In genomic region chr11:126407101-126407521, GRCh38 we compare ENCODE assay signal across 16 cellular contexts.
"Had no signal": no experiment of that assay in that cellular context is flagged by ENCODE, and none has a peak within 500 bp of the region (broad histone marks: within the 10 kb centered on the region; RNA-seq: fewer than 3 reads in every experiment).

No MANE protein-coding gene starts in this region.

- H3K4me3 ChIP-seq: lung, skin epidermis had no signal

- H3K4me3 Mint-ChIP-seq: activated B cell treated with CpG ODN at 0.5 μM for 24 hours; activated naive CD8-positive, alpha-beta T cell treated with anti-CD3 and anti-CD28 coated beads, Interleukin-2, amount 10 ng/mL, durations not matched to agents 7 days and 5 days; dendritic cell treated with granulocyte-macrophage colony-stimulating factor and Interleukin-4, amounts not matched to agents 40 ng/mL and 50 ng/mL, for 4 days; mesothelial cell of epicardium; naive thymus-derived CD4-positive, alpha-beta T cell; stimulated activated naive B cell treated with anti-CD40 and anti-IgM and Interleukin-4, amounts not matched to agents 10 μg/mL and 1 μg/mL and 100 μg/mL, for 72 hours had no signal

- ATAC-seq: naive thymus-derived CD4-positive, alpha-beta T cell; stimulated activated naive B cell treated with anti-CD40 and anti-IgM and Interleukin-4, amounts not matched to agents 10 μg/mL and 1 μg/mL and 100 μg/mL, for 72 hours had no signal

- H3K27me3 ChIP-seq: brain microvascular endothelial cell, transverse colon had no signal

- H3K9me3 Mint-ChIP-seq: activated B cell treated with CpG ODN at 0.5 μM for 24 hours; activated naive CD8-positive, alpha-beta T cell treated with anti-CD3 and anti-CD28 coated beads, Interleukin-2, amount 10 ng/mL, durations not matched to agents 7 days and 5 days; dendritic cell treated with granulocyte-macrophage colony-stimulating factor and Interleukin-4, amounts not matched to agents 40 ng/mL and 50 ng/mL, for 4 days; mesothelial cell of epicardium; stimulated activated naive B cell treated with anti-CD40 and anti-IgM and Interleukin-4, amounts not matched to agents 10 μg/mL and 1 μg/mL and 100 μg/mL, for 72 hours had no signal

- H3K36me3 Mint-ChIP-seq: activated naive CD8-positive, alpha-beta T cell treated with anti-CD3 and anti-CD28 coated beads, Interleukin-2, amount 10 ng/mL, durations not matched to agents 7 days and 5 days had no signal

- DNase-seq: activated B cell treated with CpG ODN at 0.5 μM for 24 hours; activated CD4-positive, alpha-beta T cell treated with anti-CD3 and anti-CD28 coated beads for 48 hours; activated naive CD4-positive, alpha-beta T cell; activated naive CD8-positive, alpha-beta T cell treated with anti-CD3 and anti-CD28 coated beads, Interleukin-2, amount 10 ng/mL, durations not matched to agents 7 days and 5 days; activated T-cell treated with anti-CD3 and anti-CD28 coated beads for 4 hours; brain microvascular endothelial cell; naive thymus-derived CD4-positive, alpha-beta T cell; retina; stimulated activated CD4-positive, alpha-beta T cell treated with anti-CD3 and anti-CD28 coated beads, Interleukin-15, amount 100 ng/mL, for 24 hours; stimulated activated CD4-positive, alpha-beta T cell treated with anti-CD3 and anti-CD28 coated beads, Interleukin-4, amount 100 ng/mL, for 1 hour; stimulated activated naive B cell treated with anti-CD40 and anti-IgM and Interleukin-4, amounts not matched to agents 10 μg/mL and 1 μg/mL and 100 μg/mL, for 72 hours; transverse colon had no signal

- H3K27ac Mint-ChIP-seq: activated B cell treated with CpG ODN at 0.5 μM for 24 hours; activated naive CD8-positive, alpha-beta T cell treated with anti-CD3 and anti-CD28 coated beads, Interleukin-2, amount 10 ng/mL, durations not matched to agents 7 days and 5 days; dendritic cell treated with granulocyte-macrophage colony-stimulating factor and Interleukin-4, amounts not matched to agents 40 ng/mL and 50 ng/mL, for 4 days; mesothelial cell of epicardium; naive thymus-derived CD4-positive, alpha-beta T cell; stimulated activated naive B cell treated with anti-CD40 and anti-IgM and Interleukin-4, amounts not matched to agents 10 μg/mL and 1 μg/mL and 100 μg/mL, for 72 hours had no signal

- H3K36me3 ChIP-seq: transverse colon had no signal

- H3K4me1 Mint-ChIP-seq: activated B cell treated with CpG ODN at 0.5 μM for 24 hours; activated naive CD8-positive, alpha-beta T cell treated with anti-CD3 and anti-CD28 coated beads, Interleukin-2, amount 10 ng/mL, durations not matched to agents 7 days and 5 days; naive thymus-derived CD4-positive, alpha-beta T cell; stimulated activated naive B cell treated with anti-CD40 and anti-IgM and Interleukin-4, amounts not matched to agents 10 μg/mL and 1 μg/mL and 100 μg/mL, for 72 hours had no signal

- H3K27me3 Mint-ChIP-seq: activated B cell treated with CpG ODN at 0.5 μM for 24 hours; activated naive CD8-positive, alpha-beta T cell treated with anti-CD3 and anti-CD28 coated beads, Interleukin-2, amount 10 ng/mL, durations not matched to agents 7 days and 5 days; dendritic cell treated with granulocyte-macrophage colony-stimulating factor and Interleukin-4, amounts not matched to agents 40 ng/mL and 50 ng/mL, for 4 days; naive thymus-derived CD4-positive, alpha-beta T cell; stimulated activated naive B cell treated with anti-CD40 and anti-IgM and Interleukin-4, amounts not matched to agents 10 μg/mL and 1 μg/mL and 100 μg/mL, for 72 hours had no signal

- H3K27ac ChIP-seq: brain microvascular endothelial cell had no signal

- H3K9me3 ChIP-seq: transverse colon had no signal
